In genomic region chr7:73921623-73922528, GRCh38 we compare ENCODE assay signal across 21 cellular contexts.
DNase-seq lines count a peak whose midpoint lies in the region; ATAC-seq and TF ChIP-seq lines count a peak whose summit lies in the region.
"Had no signal": no experiment of that assay in that cellular context is flagged by ENCODE, and none has a peak within 500 bp of the region (broad histone marks: within the 10 kb centered on the region; RNA-seq: fewer than 3 reads in every experiment).

No MANE protein-coding gene starts in this region.

- no peaks in the 10 kb centered on the region for H3F3A ChIP-seq in GM23338 (replicated peaks; ENCODE audit: low read depth)

- no peak overlapping the region; the same call in 1 of the 2 replicates for H3K27ac Mint-ChIP-seq in GM23338
- no peak overlapping the region for H3K27ac Mint-ChIP-seq in stimulated activated effector memory CD8-positive, alpha-beta T cell treated with anti-CD3 and anti-CD28 coated beads, Interleukin-12 subunit alpha, Interleukin-12 subunit beta, amount 100 ng/mL, for 72 hours
- H3K27ac Mint-ChIP-seq: activated CD4-positive, alpha-beta T cell treated with anti-CD3 and anti-CD28 coated beads for 36 hours had no signal

- no peak overlapping the region for H3K4me3 Mint-ChIP-seq in GM23338
- no peak overlapping the region for H3K4me3 Mint-ChIP-seq in stimulated activated effector memory CD8-positive, alpha-beta T cell treated with anti-CD3 and anti-CD28 coated beads, Interleukin-12 subunit alpha, Interleukin-12 subunit beta, amount 100 ng/mL, for 72 hours
- H3K4me3 Mint-ChIP-seq: activated CD4-positive, alpha-beta T cell treated with anti-CD3 and anti-CD28 coated beads for 36 hours had no signal

- no peaks in the 10 kb centered on the region for H4K20me1 ChIP-seq in GM23338 (replicated peaks; ENCODE audit: insufficient read depth)

- no peak overlapping the region for H3K4me3 ChIP-seq in GM23338

- H2AFZ ChIP-seq in GM23338: peak overlapping the region; percentile 63

- peaks cover 13% of the 10 kb centered on the region for H3K27me3 Mint-ChIP-seq in GM23338 (ENCODE audit: insufficient read depth, low read depth, poor library complexity)

- ATAC-seq in GM23338 (no peak), Right ventricle myocardium superior (ENCODE audit: poor library complexity) (peak; percentile 80), left lobe of liver (no peak)
- peak; percentile 44 for ATAC-seq in stimulated activated effector memory CD8-positive, alpha-beta T cell treated with anti-CD3 and anti-CD28 coated beads, Interleukin-12 subunit alpha, Interleukin-12 subunit beta, amount 100 ng/mL, for 72 hours
- ATAC-seq: activated CD4-positive, alpha-beta T cell treated with anti-CD3 and anti-CD28 coated beads for 36 hours had no signal

- intact Hi-C loops in Right ventricle myocardium superior (cut with DNase I): no loop called here

- no peaks in the 10 kb centered on the region for H3K79me2 ChIP-seq in GM23338 (replicated peaks; ENCODE audit: insufficient read depth)

- DNase-seq in GM23338 (ENCODE audit: low spot score) (no peak), Right ventricle myocardium superior (peak; percentile 61), left lobe of liver (ENCODE audit: low spot score) (peak; percentile 29), kidney tubule cell (ENCODE audit: low spot score) (no peak), NCI-H2227 (lab: John Stamatoyannopoulos, UW; ENCODE audit: unreplicated experiment) (no peak)
- no peak for DNase-seq in stimulated activated effector memory CD8-positive, alpha-beta T cell treated with anti-CD3 and anti-CD28 coated beads, Interleukin-12 subunit alpha, Interleukin-12 subunit beta, amount 100 ng/mL, for 72 hours (ENCODE audit: low spot score in 2 of 2)
- DNase-seq in activated effector memory CD4-positive, alpha-beta T cell treated with Interleukin-2 at 50 U/mL for 16 hours: no peak
- no peak for DNase-seq in activated CD4-positive, alpha-beta T cell treated with anti-CD3 and anti-CD28 coated beads, Interleukin-2, amount 50 U/mL, for 48 hours
- DNase-seq: activated CD4-positive, alpha-beta T cell treated with anti-CD3 and anti-CD28 coated beads for 36 hours; activated gamma-delta T cell treated with Interleukin-2 at 50 U/mL for 16 hours; activated T-cell treated with anti-CD3 and anti-CD28 coated beads, Interleukin-2, amount 50 U/mL, for 1 hour; Caco-2; DMS79; GF-D8; KG1; mesendoderm; MM.1S; NCI-H1417; NCI-H2081; NCI-H226; NCI-H774 had no signal

- H3K27me3 ChIP-seq in GM23338 (ENCODE audit: insufficient read depth): no peaks in the 10 kb centered on the region

- no peaks in the 10 kb centered on the region for H3K36me3 ChIP-seq in GM23338 (ENCODE audit: insufficient read depth)

- H3K27ac ChIP-seq in GM23338 (ENCODE audit: low read depth): no peak overlapping the region

- peaks cover 16% of the 10 kb centered on the region for H3K4me1 ChIP-seq in GM23338 (ENCODE audit: insufficient read depth)
- H3K4me1 ChIP-seq: Caco-2 had no signal

- H3K4me2 ChIP-seq in GM23338: no peak overlapping the region

- H3K9me3 Mint-ChIP-seq in GM23338: no peaks in the 10 kb centered on the region
- H3K9me3 Mint-ChIP-seq in stimulated activated effector memory CD8-positive, alpha-beta T cell treated with anti-CD3 and anti-CD28 coated beads, Interleukin-12 subunit alpha, Interleukin-12 subunit beta, amount 100 ng/mL, for 72 hours: no peaks in the 10 kb centered on the region

- peaks cover 19% of the 10 kb centered on the region for H3K4me1 Mint-ChIP-seq in GM23338
- no peaks in the 10 kb centered on the region for H3K4me1 Mint-ChIP-seq in stimulated activated effector memory CD8-positive, alpha-beta T cell treated with anti-CD3 and anti-CD28 coated beads, Interleukin-12 subunit alpha, Interleukin-12 subunit beta, amount 100 ng/mL, for 72 hours
- H3K4me1 Mint-ChIP-seq: activated CD4-positive, alpha-beta T cell treated with anti-CD3 and anti-CD28 coated beads for 36 hours had no signal

- no peaks in the 10 kb centered on the region for H3K36me3 Mint-ChIP-seq in GM23338 (ENCODE audit: low read depth)
- no peaks in the 10 kb centered on the region for H3K36me3 Mint-ChIP-seq in stimulated activated effector memory CD8-positive, alpha-beta T cell treated with anti-CD3 and anti-CD28 coated beads, Interleukin-12 subunit alpha, Interleukin-12 subunit beta, amount 100 ng/mL, for 72 hours

- no peak for TF ChIP-seq CTCF in GM23338 (conservative IDR thresholded peaks at IDR 0.05; ENCODE audit: low read depth in 2 of 2)

- H3K9me2 ChIP-seq in GM23338 (ENCODE audit: insufficient read depth): 0 out of 2 replicates have a peak, but pooled peaks cover 4% of the 10 kb centered on the region

TF ChIP-seq in GM23338, 12 proteins besides CTCF, POLR2A, EP300 and RAD21 (continues in another document):
- no peak for TF ChIP-seq CREB1 (CRISPR knock-in tag; IDR thresholded peaks at IDR 0.05; ENCODE audit: low read depth)
- no peak for TF ChIP-seq ZNF462 (CRISPR knock-in tag; IDR thresholded peaks at IDR 0.05)
- no peak for TF ChIP-seq ZNF114 (CRISPR knock-in tag; IDR thresholded peaks at IDR 0.05)
- no peak for TF ChIP-seq EZH2 (IDR thresholded peaks at IDR 0.05; ENCODE audit: low read depth, unreplicated experiment)
- TF ChIP-seq STAT1 (IDR thresholded peaks at IDR 0.05; ENCODE audit: unreplicated experiment): no peak
- TF ChIP-seq EZH2phosphoT487 (IDR thresholded peaks at IDR 0.05; ENCODE audit: unreplicated experiment): no peak
- no peak for TF ChIP-seq ZNF331 (CRISPR knock-in tag; IDR thresholded peaks at IDR 0.05; ENCODE audit: low read depth)
- TF ChIP-seq ETS1 (IDR thresholded peaks at IDR 0.05): no peak
- TF ChIP-seq JUNB (IDR thresholded peaks at IDR 0.05; ENCODE audit: unreplicated experiment): no peak
- no peak for TF ChIP-seq POLR2AphosphoS5 (IDR thresholded peaks at IDR 0.05; ENCODE audit: low read depth)

Comparison
In these comparisons a context has a peak if more than half of its experiments do, and no peak if none do; other contexts are left out.
1. ATAC-seq: peak in Right ventricle myocardium superior (single experiment) and stimulated activated effector memory CD8-positive, alpha-beta T cell treated with anti-CD3 and anti-CD28 coated beads, Interleukin-12 subunit alpha, Interleukin-12 subunit beta, amount 100 ng/mL, for 72 hours (single experiment); none in GM23338 (single experiment) and left lobe of liver (single experiment).
2. DNase-seq: peak in Right ventricle myocardium superior (single experiment) and left lobe of liver (single experiment); none in GM23338 (single experiment), stimulated activated effector memory CD8-positive, alpha-beta T cell treated with anti-CD3 and anti-CD28 coated beads, Interleukin-12 subunit alpha, Interleukin-12 subunit beta, amount 100 ng/mL, for 72 hours (0 of 2), activated effector memory CD4-positive, alpha-beta T cell treated with Interleukin-2 at 50 U/mL for 16 hours (single experiment), kidney tubule cell (single experiment), activated CD4-positive, alpha-beta T cell treated with anti-CD3 and anti-CD28 coated beads, Interleukin-2, amount 50 U/mL, for 48 hours (0 of 2) and NCI-H2227 (single experiment).